ENCODE assay signal across 11 cellular contexts in the genomic region with DNA sequence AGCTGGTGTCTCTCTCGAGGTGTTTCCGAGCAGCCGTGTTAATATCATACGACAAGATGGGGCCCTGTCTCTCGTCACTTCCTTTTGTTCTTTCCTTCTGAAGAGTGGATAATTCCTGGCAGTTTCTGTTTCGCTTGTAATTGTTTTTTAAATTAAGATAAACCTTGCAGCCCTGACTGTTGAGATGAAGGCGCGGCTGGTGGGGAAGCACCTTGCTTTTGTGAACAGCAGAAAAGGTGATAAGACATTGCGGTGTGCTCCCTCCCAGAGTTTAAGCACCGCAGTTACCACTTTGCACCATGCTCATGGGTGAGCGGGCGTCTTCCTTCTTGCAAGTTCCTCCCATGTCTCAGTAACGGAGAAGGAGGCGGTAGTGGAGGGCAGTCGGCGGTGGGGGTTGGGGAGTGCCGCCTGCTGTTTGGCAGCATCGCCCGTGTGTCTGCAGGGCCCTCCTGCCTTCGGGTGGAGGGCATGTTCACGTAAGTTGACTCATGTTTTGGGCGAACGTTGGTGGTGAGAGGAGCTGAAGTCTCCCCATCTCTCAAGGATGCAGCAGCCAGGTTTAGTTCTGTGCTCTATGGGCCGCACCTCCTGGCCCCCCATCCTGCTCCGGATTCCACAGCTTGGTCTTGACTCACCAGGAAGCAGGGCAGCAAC.
DNase-seq lines count a peak whose midpoint lies in the region; ATAC-seq and TF ChIP-seq lines count a peak whose summit lies in the region.
"Had no signal": no experiment of that assay in that cellular context is flagged by ENCODE, and none has a peak within 500 bp of the region (broad histone marks: within the 10 kb centered on the region; RNA-seq: fewer than 3 reads in every experiment).

No MANE protein-coding gene starts in this region.

- H3K4me1 Mint-ChIP-seq in GM23338: peaks cover 28% of the 10 kb centered on the region

- H3K4me3 ChIP-seq in GM23338 (no peak overlapping the region; the same call in 1 of the 2 replicates), Karpas-422 (ENCODE audit: low read length) (no peak overlapping the region)
- H3K4me3 ChIP-seq in effector memory CD4-positive, alpha-beta T cell (ENCODE audit: insufficient read depth, low read depth, low read length, poor library complexity, severe bottlenecking): peak overlapping the region; percentile 33

- H3K36me3 ChIP-seq in GM23338 (ENCODE audit: insufficient read depth): no peaks in the 10 kb centered on the region
- no peaks in the 10 kb centered on the region for H3K36me3 ChIP-seq in effector memory CD4-positive, alpha-beta T cell (ENCODE audit: control insufficient read depth, insufficient read depth, low read length)
- no peaks in the 10 kb centered on the region for H3K36me3 ChIP-seq in Karpas-422 (ENCODE audit: insufficient read depth, low read length)

- H3K27me3 ChIP-seq in GM23338 (ENCODE audit: insufficient read depth) (no peaks in the 10 kb centered on the region), Karpas-422 (ENCODE audit: low read length) (no peaks in the 10 kb centered on the region)
- no peaks in the 10 kb centered on the region for H3K27me3 ChIP-seq in effector memory CD4-positive, alpha-beta T cell (replicated peaks; ENCODE audit: control insufficient read depth, insufficient read depth, low read length, poor library complexity, severe bottlenecking)

- H3K27me3 Mint-ChIP-seq in GM23338 (ENCODE audit: insufficient read depth, low read depth, poor library complexity): peaks cover 14% of the 10 kb centered on the region

- peak; percentile 15 for DNase-seq in GM23338 (ENCODE audit: low spot score)
- peak; percentile 63 for DNase-seq in activated CD8-positive, alpha-beta memory T cell treated with anti-CD3 and anti-CD28 coated beads for 24 hours
- peak; percentile 23 to 30 (median 29) for DNase-seq in effector memory CD4-positive, alpha-beta T cell
- peak; percentile 22 to 43 for DNase-seq in stimulated activated CD4-positive, alpha-beta T cell treated with anti-CD3 and anti-CD28 coated beads, Interleukin-2, amount 100 ng/mL, for 24 hours
- no peak for DNase-seq in COR-L47 (lab: John Stamatoyannopoulos, UW)
- DNase-seq in Karpas-422: no peak
- DNase-seq in NCI-H1694 (lab: John Stamatoyannopoulos, UW): no peak
- DNase-seq in NCI-H82 treated with DMSO at 0.1 percent for 48 hours (lab: John Stamatoyannopoulos, UW; ENCODE audit: unreplicated experiment): no peak
- DNase-seq: Caco-2, islet precursor cell, NCI-H1436 treated with DMSO at 0.1 percent for 48 hours had no signal

- peak overlapping the region; percentile 59; the same call in 1 of the 2 replicates for H2AFZ ChIP-seq in GM23338
- H2AFZ ChIP-seq in Karpas-422 (ENCODE audit: low read length): no peak overlapping the region

- H3K4me1 ChIP-seq in GM23338 (ENCODE audit: insufficient read depth) (peaks cover 6% of the 10 kb centered on the region; the same call in 1 of the 2 replicates), Karpas-422 (ENCODE audit: low read length) (peaks cover 5% of the 10 kb centered on the region)
- peaks cover 7% of the 10 kb centered on the region for H3K4me1 ChIP-seq in effector memory CD4-positive, alpha-beta T cell (ENCODE audit: control insufficient read depth, insufficient read depth, low read length, poor library complexity, severe bottlenecking)
- H3K4me1 ChIP-seq: Caco-2 had no signal

- H3K79me2 ChIP-seq in GM23338 (replicated peaks; ENCODE audit: insufficient read depth): no peaks in the 10 kb centered on the region
- H3K79me2 ChIP-seq in Karpas-422 (ENCODE audit: low read length): no peaks in the 10 kb centered on the region

- H4K20me1 ChIP-seq in GM23338 (replicated peaks; ENCODE audit: insufficient read depth) (no peaks in the 10 kb centered on the region), Karpas-422 (ENCODE audit: insufficient read depth, low read depth, low read length) (0 out of 2 replicates have a peak, but pooled peaks cover 14% of the 10 kb centered on the region)

- no peaks in the 10 kb centered on the region for H3F3A ChIP-seq in GM23338 (replicated peaks; ENCODE audit: low read depth)

- H3K9me2 ChIP-seq in GM23338 (ENCODE audit: insufficient read depth): no peaks in the 10 kb centered on the region
- H3K9me2 ChIP-seq in Karpas-422 (replicated peaks; ENCODE audit: insufficient read depth, low read length): no peaks in the 10 kb centered on the region

- 0 out of 3 replicates have a peak, but pooled peaks cover 4% of the 10 kb centered on the region for H3K36me3 Mint-ChIP-seq in GM23338 (ENCODE audit: low read depth)

- TF ChIP-seq CTCF in GM23338 (conservative IDR thresholded peaks at IDR 0.05; ENCODE audit: low read depth in 2 of 2): no peak

- H3K4me3 Mint-ChIP-seq in GM23338: peak overlapping the region; percentile 35; the same call in 2 of the 3 replicates

- H3K27ac ChIP-seq in GM23338 (ENCODE audit: low read depth) (no peak overlapping the region), Karpas-422 (ENCODE audit: low read length) (no peak overlapping the region)
- peak overlapping the region; percentile 26 for H3K27ac ChIP-seq in effector memory CD4-positive, alpha-beta T cell (ENCODE audit: insufficient read depth, low read length, poor library complexity, severe bottlenecking)

- peak; percentile 47 for ATAC-seq in GM23338

- H3K9ac ChIP-seq in Karpas-422 (ENCODE audit: low read length): no peak overlapping the region

- H3K27ac Mint-ChIP-seq in GM23338: no peak overlapping the region

- peaks cover 14% of the 10 kb centered on the region for H3K9me3 Mint-ChIP-seq in GM23338

- H3K4me2 ChIP-seq in GM23338: peak overlapping the region; percentile 70
- no peak overlapping the region for H3K4me2 ChIP-seq in Karpas-422 (ENCODE audit: low read depth, low read length, poor library complexity, severe bottlenecking)

- no peaks in the 10 kb centered on the region for H3K9me3 ChIP-seq in effector memory CD4-positive, alpha-beta T cell (ENCODE audit: control insufficient read depth, low read length)
- no peaks in the 10 kb centered on the region for H3K9me3 ChIP-seq in Karpas-422 (ENCODE audit: low read length)
- H3K9me3 ChIP-seq: Caco-2 had no signal

TF ChIP-seq in GM23338, 12 proteins besides CTCF, POLR2A, EP300 and RAD21:
- TF ChIP-seq POLR2AphosphoS5 (IDR thresholded peaks at IDR 0.05; ENCODE audit: low read depth): no peak
- no peak for TF ChIP-seq EZH2phosphoT487 (IDR thresholded peaks at IDR 0.05; ENCODE audit: unreplicated experiment)
- no peak for TF ChIP-seq JUNB (IDR thresholded peaks at IDR 0.05; ENCODE audit: unreplicated experiment)
- TF ChIP-seq NANOG (IDR thresholded peaks at IDR 0.05; ENCODE audit: borderline replicate concordance): no peak
- no peak for TF ChIP-seq EZH2 (IDR thresholded peaks at IDR 0.05; ENCODE audit: low read depth, unreplicated experiment)
- TF ChIP-seq, protein P1, sequence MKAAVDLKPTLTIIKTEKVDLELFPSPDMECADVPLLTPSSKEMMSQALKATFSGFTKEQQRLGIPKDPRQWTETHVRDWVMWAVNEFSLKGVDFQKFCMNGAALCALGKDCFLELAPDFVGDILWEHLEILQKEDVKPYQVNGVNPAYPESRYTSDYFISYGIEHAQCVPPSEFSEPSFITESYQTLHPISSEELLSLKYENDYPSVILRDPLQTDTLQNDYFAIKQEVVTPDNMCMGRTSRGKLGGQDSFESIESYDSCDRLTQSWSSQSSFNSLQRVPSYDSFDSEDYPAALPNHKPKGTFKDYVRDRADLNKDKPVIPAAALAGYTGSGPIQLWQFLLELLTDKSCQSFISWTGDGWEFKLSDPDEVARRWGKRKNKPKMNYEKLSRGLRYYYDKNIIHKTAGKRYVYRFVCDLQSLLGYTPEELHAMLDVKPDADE (IDR thresholded peaks at IDR 0.05): no peak
- TF ChIP-seq, protein P2, sequence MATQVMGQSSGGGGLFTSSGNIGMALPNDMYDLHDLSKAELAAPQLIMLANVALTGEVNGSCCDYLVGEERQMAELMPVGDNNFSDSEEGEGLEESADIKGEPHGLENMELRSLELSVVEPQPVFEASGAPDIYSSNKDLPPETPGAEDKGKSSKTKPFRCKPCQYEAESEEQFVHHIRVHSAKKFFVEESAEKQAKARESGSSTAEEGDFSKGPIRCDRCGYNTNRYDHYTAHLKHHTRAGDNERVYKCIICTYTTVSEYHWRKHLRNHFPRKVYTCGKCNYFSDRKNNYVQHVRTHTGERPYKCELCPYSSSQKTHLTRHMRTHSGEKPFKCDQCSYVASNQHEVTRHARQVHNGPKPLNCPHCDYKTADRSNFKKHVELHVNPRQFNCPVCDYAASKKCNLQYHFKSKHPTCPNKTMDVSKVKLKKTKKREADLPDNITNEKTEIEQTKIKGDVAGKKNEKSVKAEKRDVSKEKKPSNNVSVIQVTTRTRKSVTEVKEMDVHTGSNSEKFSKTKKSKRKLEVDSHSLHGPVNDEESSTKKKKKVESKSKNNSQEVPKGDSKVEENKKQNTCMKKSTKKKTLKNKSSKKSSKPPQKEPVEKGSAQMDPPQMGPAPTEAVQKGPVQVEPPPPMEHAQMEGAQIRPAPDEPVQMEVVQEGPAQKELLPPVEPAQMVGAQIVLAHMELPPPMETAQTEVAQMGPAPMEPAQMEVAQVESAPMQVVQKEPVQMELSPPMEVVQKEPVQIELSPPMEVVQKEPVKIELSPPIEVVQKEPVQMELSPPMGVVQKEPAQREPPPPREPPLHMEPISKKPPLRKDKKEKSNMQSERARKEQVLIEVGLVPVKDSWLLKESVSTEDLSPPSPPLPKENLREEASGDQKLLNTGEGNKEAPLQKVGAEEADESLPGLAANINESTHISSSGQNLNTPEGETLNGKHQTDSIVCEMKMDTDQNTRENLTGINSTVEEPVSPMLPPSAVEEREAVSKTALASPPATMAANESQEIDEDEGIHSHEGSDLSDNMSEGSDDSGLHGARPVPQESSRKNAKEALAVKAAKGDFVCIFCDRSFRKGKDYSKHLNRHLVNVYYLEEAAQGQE (IDR thresholded peaks at IDR 0.05; ENCODE audit: unreplicated experiment): no peak

Comparison
In these comparisons a context has a peak if more than half of its experiments do, and no peak if none do; other contexts are left out.
1. DNase-seq: peak in GM23338 (single experiment), activated CD8-positive, alpha-beta memory T cell treated with anti-CD3 and anti-CD28 coated beads for 24 hours (single experiment), effector memory CD4-positive, alpha-beta T cell (3 of 3) and stimulated activated CD4-positive, alpha-beta T cell treated with anti-CD3 and anti-CD28 coated beads, Interleukin-2, amount 100 ng/mL, for 24 hours (2 of 2); none in COR-L47 (single experiment), Karpas-422 (single experiment), NCI-H1694 (single experiment) and NCI-H82 treated with DMSO at 0.1 percent for 48 hours (single experiment).